Comparison of ENCODE assay signal across 7 cellular contexts in genomic region chr4:82194329-82194728, GRCh38.
"Had no signal": no experiment of that assay in that cellular context is flagged by ENCODE, and none has a peak within 500 bp of the region (broad histone marks: within the 10 kb centered on the region; RNA-seq: fewer than 3 reads in every experiment).

No MANE protein-coding gene starts in this region.

- FAIRE-seq: HepG2, HTR-8/SVneo, K562 had no signal

- H3K27ac ChIP-seq: HL-60 had no signal

- ATAC-seq: HepG2, K562 had no signal

- DNase-seq: IMR-90, KBM-7, KG1 had no signal

- H3K4me3 ChIP-seq: K562 had no signal
